25 cellular contexts compared by ENCODE assay signal in genomic region chrX:129495941-129496340, GRCh38. TPM values are rescaled to one million over a fixed set of nuclear protein-coding genes. Genes with fewer than 3 reads are reported as not detected.
DNase-seq lines count a peak whose midpoint lies in the region; ATAC-seq, FAIRE-seq and TF ChIP-seq lines count a peak whose summit lies in the region.
"Had no signal": no experiment of that assay in that cellular context is flagged by ENCODE, and none has a peak within 500 bp of the region (broad histone marks: within the 10 kb centered on the region; RNA-seq: fewer than 3 reads in every experiment).

No MANE protein-coding gene starts in this region.

- H2AFZ ChIP-seq in HepG2 (ENCODE audit: low read length) = no peak overlapping the region
- no peak overlapping the region for H2AFZ ChIP-seq in astrocyte (ENCODE audit: low read depth, low read length)

- peaks cover 9 to 46% of the 10 kb centered on the region in 2 experiments; a peak in 4 of 5 replicates for H3K36me3 ChIP-seq in HepG2 (replicated peaks in 1 of 2; ENCODE audit: control insufficient read depth in 1 of 2, insufficient read depth in 2 of 2, low read length in 2 of 2)
- H3K36me3 ChIP-seq in right lobe of liver = peaks cover 0 to 32% (median 4%) of the 10 kb centered on the region in 4 donors
- peaks cover 15% of the 10 kb centered on the region for H3K36me3 ChIP-seq in astrocyte (ENCODE audit: insufficient read depth, low read length)
- peaks cover 0 to 67% (median 2%) of the 10 kb centered on the region in 4 donors for H3K36me3 ChIP-seq in sigmoid colon
- H3K36me3 ChIP-seq: BLaER1, neutrophil had no signal

- no peak overlapping the region for H3K4me3 ChIP-seq in HepG2 (replicated peaks in 1 of 3; ENCODE audit: insufficient read depth in 1 of 3, low read depth in 2 of 3, low read length in 3 of 3)
- H3K4me3 ChIP-seq in right lobe of liver = no peak overlapping the region
- H3K4me3 ChIP-seq in astrocyte (ENCODE audit: insufficient read depth, low read depth, low read length) = no peak overlapping the region
- H3K4me3 ChIP-seq in sigmoid colon = no peak overlapping the region
- H3K4me3 ChIP-seq: BLaER1, dorsolateral prefrontal cortex had no signal

- no peaks in the 10 kb centered on the region for H3K79me2 ChIP-seq in HepG2 (ENCODE audit: insufficient read depth, low read length)
- no peaks in the 10 kb centered on the region for H3K79me2 ChIP-seq in astrocyte (ENCODE audit: insufficient read depth, low read length)

- no peak for TF ChIP-seq CTCF in HepG2 (CRISPR knock-in tag; IDR thresholded peaks at IDR 0.05)
- TF ChIP-seq CTCF in right lobe of liver (IDR thresholded peaks at IDR 0.05) = no peak
- TF ChIP-seq CTCF in astrocyte (IDR thresholded peaks at IDR 0.05; ENCODE audit: insufficient read depth, low read depth, low read length) = no peak
- TF ChIP-seq CTCF in foreskin keratinocyte (conservative IDR thresholded peaks at IDR 0.05) = no peak
- no peak for TF ChIP-seq CTCF in sigmoid colon (IDR thresholded peaks at IDR 0.05)

- peak overlapping the region; percentile 85 for H3K27ac Mint-ChIP-seq in astrocyte (ENCODE audit: unreplicated experiment)
- H3K27ac Mint-ChIP-seq in activated naive CD4-positive, alpha-beta T cell treated with anti-CD3 and anti-CD28 coated beads, Interleukin-2, amount 10 ng/mL, durations not matched to agents 7 days and 5 days = no peak overlapping the region
- H3K27ac Mint-ChIP-seq: activated B cell treated with CpG ODN at 0.5 μM for 24 hours; activated CD4-positive, alpha-beta memory T cell treated with anti-CD3 and anti-CD28 coated beads for 36 hours had no signal

- no peak overlapping the region for H3K4me2 ChIP-seq in HepG2 (ENCODE audit: low read depth, low read length)
- H3K4me2 ChIP-seq in astrocyte (ENCODE audit: low read length) = peak overlapping the region; percentile 62
- H3K4me2 ChIP-seq: BLaER1 had no signal

- no peak overlapping the region for H3K27ac ChIP-seq in HepG2 (ENCODE audit: extremely low read length, insufficient read depth, low read length)
- no peak overlapping the region for H3K27ac ChIP-seq in right lobe of liver
- H3K27ac ChIP-seq in astrocyte (ENCODE audit: low read depth, low read length) = peak overlapping the region; percentile 38
- H3K27ac ChIP-seq in foreskin keratinocyte = no peak overlapping the region
- no peak overlapping the region for H3K27ac ChIP-seq in sigmoid colon
- H3K27ac ChIP-seq: BLaER1, dorsolateral prefrontal cortex, neutrophil had no signal

- POLR2A ChIA-PET in HepG2 (lab: Yijun Ruan, JAX) = no interaction called here

- no peak for DNase-seq in HepG2 (ENCODE audit: low spot score)
- no peak for DNase-seq in right lobe of liver
- DNase-seq in astrocyte (ENCODE audit: low read depth) = peak; percentile 45
- peak in 1 of 2 donors; percentile 23 for DNase-seq in foreskin keratinocyte
- DNase-seq in activated naive CD4-positive, alpha-beta T cell treated with anti-CD3 and anti-CD28 coated beads, Interleukin-2, amount 10 ng/mL, durations not matched to agents 7 days and 5 days = no peak
- no peak for DNase-seq in sigmoid colon
- DNase-seq: activated B cell treated with CpG ODN at 0.5 μM for 24 hours; activated CD4-positive, alpha-beta memory T cell treated with anti-CD3 and anti-CD28 coated beads for 36 hours; activated gamma-delta T cell; activated T-cell treated with anti-CD3 and anti-CD28 coated beads for 4 hours; amygdala; central memory CD4-positive, alpha-beta T cell; COR-L47; dorsolateral prefrontal cortex; NCI-H1436; NCI-H524 treated with DMSO at 0.1 percent for 48 hours; stimulated activated CD4-positive, alpha-beta T cell treated with anti-CD3 and anti-CD28 coated beads, Interleukin-12 subunit alpha, Interleukin-12 subunit beta, amount 100 ng/mL, for 4 hours; stimulated activated CD4-positive, alpha-beta T cell treated with anti-CD3 and anti-CD28 coated beads, Interleukin-4, amount 100 ng/mL, for 4 hours; stimulated activated naive CD8-positive, alpha-beta T cell treated with anti-CD3 and anti-CD28 coated beads, Interleukin-15, Interleukin-2, amounts not matched to agents 100 U/mL and 50 U/mL, for 24 hours; T-helper 9 cell had no signal

- BruUV-seq in HepG2 (replicated peaks; lab: Mats Ljungman, UMichigan) = TSS peak; percentile 16

- no peaks in the 10 kb centered on the region for H3K27me3 Mint-ChIP-seq in astrocyte (ENCODE audit: low read depth, unreplicated experiment)
- no peaks in the 10 kb centered on the region for H3K27me3 Mint-ChIP-seq in activated naive CD4-positive, alpha-beta T cell treated with anti-CD3 and anti-CD28 coated beads, Interleukin-2, amount 10 ng/mL, durations not matched to agents 7 days and 5 days
- H3K27me3 Mint-ChIP-seq: activated B cell treated with CpG ODN at 0.5 μM for 24 hours had no signal

- in situ Hi-C loops in HepG2 (cut with HindIII; ENCODE audit: extremely low pct_ligation_motif_present, low pct_unique_long_range_greater_than_20kb) = no loop called here

- no peak for TF ChIP-seq POLR2A in HepG2 (IDR thresholded peaks at IDR 0.05; ENCODE audit: insufficient read depth in 1 of 2, low read depth in 2 of 2, low read length in 2 of 2)
- TF ChIP-seq POLR2A in right lobe of liver (IDR thresholded peaks at IDR 0.05) = no peak
- TF ChIP-seq POLR2A in sigmoid colon (IDR thresholded peaks at IDR 0.05) = no peak

- no peak for TF ChIP-seq EP300 in HepG2 (IDR thresholded peaks at IDR 0.05; ENCODE audit: low read depth in 2 of 2, low read length in 2 of 2)
- TF ChIP-seq EP300 in HepG2 (CRISPR knock-in tag; IDR thresholded peaks at IDR 0.05; ENCODE audit: borderline replicate concordance) = no peak
- TF ChIP-seq EP300 in sigmoid colon (IDR thresholded peaks at IDR 0.05) = no peak

- CTCF ChIA-PET in HepG2 (lab: Yijun Ruan, JAX; ENCODE audit: low intra/inter-chr PET ratio, low total read pairs) = no interaction called here
- CTCF ChIA-PET in activated naive CD4-positive, alpha-beta T cell treated with anti-CD3 and anti-CD28 coated beads, Interleukin-2, amount 10 ng/mL, durations not matched to agents 7 days and 5 days (lab: Charles Lee) = no interaction called here

- intact Hi-C loops in HepG2 (cut with micrococcal nuclease; ENCODE audit: unreplicated experiment) (loop anchor here (10.0 kb wide), 1 partner anchor 49 kb away; the partner anchor contains the start of gene OCRL), right lobe of liver (cut with DNase I) (no loop called here), sigmoid colon (cut with DNase I) (no loop called here)

- no peak for TF ChIP-seq RAD21 in HepG2 (CRISPR knock-in tag; IDR thresholded peaks at IDR 0.05)

- H3K4me1 Mint-ChIP-seq in astrocyte (ENCODE audit: low read depth, unreplicated experiment) = peaks cover 25% of the 10 kb centered on the region
- no peaks in the 10 kb centered on the region for H3K4me1 Mint-ChIP-seq in activated naive CD4-positive, alpha-beta T cell treated with anti-CD3 and anti-CD28 coated beads, Interleukin-2, amount 10 ng/mL, durations not matched to agents 7 days and 5 days
- H3K4me1 Mint-ChIP-seq: activated B cell treated with CpG ODN at 0.5 μM for 24 hours had no signal

- 100% methylated on average over 2 of the region's 2 CpGs for WGBS in HepG2 (ENCODE audit: low lambda C conversion rate)
- WGBS in right lobe of liver (ENCODE audit: insufficient coverage, low coverage, low lambda C conversion rate, missing lambda C conversion rate) = 63% methylated on average over 2 of the region's 2 CpGs
- 82 to 91% methylated on average over 2 of the region's 2 CpGs for WGBS in sigmoid colon, 2 donors

- H3K36me3 Mint-ChIP-seq in astrocyte (ENCODE audit: low read depth, unreplicated experiment) = peaks cover 6% of the 10 kb centered on the region
- no peaks in the 10 kb centered on the region for H3K36me3 Mint-ChIP-seq in activated naive CD4-positive, alpha-beta T cell treated with anti-CD3 and anti-CD28 coated beads, Interleukin-2, amount 10 ng/mL, durations not matched to agents 7 days and 5 days
- H3K36me3 Mint-ChIP-seq: activated CD4-positive, alpha-beta memory T cell treated with anti-CD3 and anti-CD28 coated beads for 36 hours had no signal

- H3K9me3 ChIP-seq in HepG2 (ENCODE audit: low read length) (no peaks in the 10 kb centered on the region), right lobe of liver (no peaks in the 10 kb centered on the region), astrocyte (ENCODE audit: insufficient read depth, low read depth, low read length) (no peaks in the 10 kb centered on the region), sigmoid colon (no peaks in the 10 kb centered on the region)
- H3K9me3 ChIP-seq: BLaER1, neutrophil had no signal

- ATAC-seq in HepG2 = no peak
- no peak for ATAC-seq in right lobe of liver
- peak; percentile 57 for ATAC-seq in foreskin keratinocyte
- ATAC-seq in esophagus mucosa = no peak
- ATAC-seq in HG03432 (IDR thresholded peaks at IDR 0.05; ENCODE audit: unreplicated experiment) = no peak
- ATAC-seq: stimulated activated naive CD8-positive, alpha-beta T cell treated with anti-CD3 and anti-CD28 coated beads, Interleukin-15, Interleukin-2, amounts not matched to agents 100 U/mL and 50 U/mL, for 24 hours had no signal

- H3K4me1 ChIP-seq in HepG2 (ENCODE audit: insufficient read depth, low read length) (no peaks in the 10 kb centered on the region), right lobe of liver (no peaks in the 10 kb centered on the region), astrocyte (ENCODE audit: insufficient read depth, low read length) (peaks cover 31% of the 10 kb centered on the region), foreskin keratinocyte (no peaks in the 10 kb centered on the region), sigmoid colon (no peaks in the 10 kb centered on the region)
- H3K4me1 ChIP-seq: BLaER1 had no signal

- H3K27me3 ChIP-seq in HepG2 (ENCODE audit: control insufficient read depth in 1 of 2, insufficient read depth in 2 of 2, low read length in 2 of 2) = no peaks in the 10 kb centered on the region
- no peaks in the 10 kb centered on the region for H3K27me3 ChIP-seq in right lobe of liver
- H3K27me3 ChIP-seq in astrocyte (ENCODE audit: insufficient read depth, low read length) = no peaks in the 10 kb centered on the region
- no peaks in the 10 kb centered on the region for H3K27me3 ChIP-seq in foreskin keratinocyte
- H3K27me3 ChIP-seq in sigmoid colon = no peaks in the 10 kb centered on the region
- H3K27me3 ChIP-seq: neutrophil had no signal

- H3K9me3 Mint-ChIP-seq in astrocyte (ENCODE audit: unreplicated experiment) = no peaks in the 10 kb centered on the region
- H3K9me3 Mint-ChIP-seq in activated naive CD4-positive, alpha-beta T cell treated with anti-CD3 and anti-CD28 coated beads, Interleukin-2, amount 10 ng/mL, durations not matched to agents 7 days and 5 days = no peaks in the 10 kb centered on the region
- H3K9me3 Mint-ChIP-seq: activated B cell treated with CpG ODN at 0.5 μM for 24 hours; activated CD4-positive, alpha-beta memory T cell treated with anti-CD3 and anti-CD28 coated beads for 36 hours had no signal

- no peak overlapping the region for H3K4me3 Mint-ChIP-seq in astrocyte (ENCODE audit: unreplicated experiment)
- H3K4me3 Mint-ChIP-seq in activated naive CD4-positive, alpha-beta T cell treated with anti-CD3 and anti-CD28 coated beads, Interleukin-2, amount 10 ng/mL, durations not matched to agents 7 days and 5 days = no peak overlapping the region
- H3K4me3 Mint-ChIP-seq: activated B cell treated with CpG ODN at 0.5 μM for 24 hours; activated CD4-positive, alpha-beta memory T cell treated with anti-CD3 and anti-CD28 coated beads for 36 hours had no signal

- FAIRE-seq in HepG2 (lab: Jason Lieb, UNC) = no peak
- peak; percentile 91 for FAIRE-seq in astrocyte (lab: Jason Lieb, UNC)
- FAIRE-seq: A204.1 had no signal

- peaks cover 3% of the 10 kb centered on the region; the same call in 1 of the 2 replicates for H4K20me1 ChIP-seq in HepG2 (ENCODE audit: insufficient read depth, low read length)
- no peaks in the 10 kb centered on the region for H4K20me1 ChIP-seq in astrocyte (ENCODE audit: insufficient read depth, low read length)
- H4K20me1 ChIP-seq: BLaER1 had no signal

- H3K9ac ChIP-seq in HepG2 (ENCODE audit: insufficient read depth, low read depth, low read length) (no peak overlapping the region), astrocyte (ENCODE audit: low read length) (no peak overlapping the region)
- H3K9ac ChIP-seq: BLaER1 had no signal

RNA-seq across cellular contexts. Expression of gene SMARCA1, which starts 27.3 kb away (rescaled TPM):
- total RNA-seq in HepG2 (2016; rRNA removed; fragmentation: Illumina TruSeq; extraction: Trizol) = 145 and 248 TPM in 2 replicates
- total RNA-seq in HepG2 (2016; cell fraction: cytosol; rRNA removed; fragmentation: Illumina TruSeq; extraction: Trizol; ENCODE audit: low read depth) = 12.6 and 15.0 TPM in 2 replicates
- total RNA-seq in HepG2 (2016; cell fraction: insoluble cytoplasmic fraction; rRNA removed; fragmentation: Illumina TruSeq; extraction: Trizol) = 144 and 233 TPM in 2 replicates
- total RNA-seq in HepG2 (2016; cell fraction: membrane; rRNA removed; fragmentation: Illumina TruSeq; extraction: Trizol) = 21.4 and 25.9 TPM in 2 replicates
- total RNA-seq in HepG2 (2016; cell fraction: nucleus; rRNA removed; fragmentation: Illumina TruSeq; extraction: Trizol) = 136 and 140 TPM in 2 replicates
- 78.9 and 97.7 TPM in 2 replicates for polyA plus RNA-seq in HepG2 (2011; rRNA removed)
- 33.7 and 57.7 TPM in 2 replicates for polyA plus RNA-seq in HepG2 (2011; cell fraction: cytosol; rRNA removed)
- 30.7 and 44.2 TPM in 2 replicates for polyA plus RNA-seq in HepG2 (2011; cell fraction: nucleus; rRNA removed)
- polyA plus RNA-seq in HepG2 (2012) = 138 and 188 TPM in 2 replicates
- polyA plus RNA-seq in HepG2 (2016; cell fraction: cytosol; fragmentation: Illumina TruSeq; extraction: Trizol; ENCODE audit: low read depth) = 3.1 and 3.5 TPM in 2 replicates
- 192 and 195 TPM in 2 replicates for polyA plus RNA-seq in HepG2 (2016; cell fraction: insoluble cytoplasmic fraction; fragmentation: Illumina TruSeq; extraction: Trizol; ENCODE audit: low read depth)
- 6.0 and 8.5 TPM in 2 replicates for polyA plus RNA-seq in HepG2 (2016; cell fraction: membrane; fragmentation: Illumina TruSeq; extraction: Trizol; ENCODE audit: low read depth)
- polyA plus RNA-seq in HepG2 (2016; cell fraction: nucleus; fragmentation: Illumina TruSeq; extraction: Trizol; ENCODE audit: insufficient read depth, low read depth) = 99.2 and 99.4 TPM in 2 replicates
- polyA minus RNA-seq in HepG2 (2011; rRNA and poly(A)+ RNA removed; ENCODE audit: low replicate concordance) = 0.23 and 33.5 TPM in 2 replicates
- 84.1 and 98.3 TPM in 2 replicates for polyA minus RNA-seq in HepG2 (2011; cell fraction: cytosol; rRNA and poly(A)+ RNA removed)
- polyA minus RNA-seq in HepG2 (2011; cell fraction: nucleus; rRNA and poly(A)+ RNA removed) = 189 and 221 TPM in 2 replicates
- total RNA-seq in right lobe of liver = 10 to 100 TPM; 24.1 to 40.5 (median 31.1) TPM
- 104 and 107 TPM in 2 replicates for total RNA-seq in astrocyte
- 36.5 and 37.8 TPM in 2 replicates for total RNA-seq in foreskin keratinocyte
- polyA plus RNA-seq in foreskin keratinocyte = 11.2 and 13.8 TPM in 2 replicates
- 6.6 TPM for total RNA-seq in esophagus mucosa
- 10 to 100 TPM; 40.7 to 70.3 (median 44.8) TPM for total RNA-seq in sigmoid colon
- 1 to 10 TPM; 1.2 to 6.6 (median 4.8) TPM for polyA plus RNA-seq in sigmoid colon

RNA-seq across cellular contexts. Expression of gene OCRL, which starts 44.1 kb away (rescaled TPM):
- total RNA-seq in HepG2 (2016; rRNA removed; fragmentation: Illumina TruSeq; extraction: Trizol) (13.4 and 16.1 TPM in 2 replicates), right lobe of liver (10 to 100 TPM in 2 of 6 experiments, 1 to 10 TPM in 4; 7.6 to 11.4 (median 8.8) TPM), astrocyte (36.1 and 36.2 TPM in 2 replicates), foreskin keratinocyte (21.0 and 21.2 TPM in 2 replicates), esophagus mucosa (13.0 TPM), sigmoid colon (10 to 100 TPM; 15.1 to 24.1 (median 17.6) TPM)
- 2.7 and 3.4 TPM in 2 replicates for total RNA-seq in HepG2 (2016; cell fraction: cytosol; rRNA removed; fragmentation: Illumina TruSeq; extraction: Trizol; ENCODE audit: low read depth)
- total RNA-seq in HepG2 (2016; cell fraction: insoluble cytoplasmic fraction; rRNA removed; fragmentation: Illumina TruSeq; extraction: Trizol) = 14.1 and 15.6 TPM in 2 replicates
- total RNA-seq in HepG2 (2016; cell fraction: membrane; rRNA removed; fragmentation: Illumina TruSeq; extraction: Trizol) = 8.0 and 8.8 TPM in 2 replicates
- 17.0 and 20.4 TPM in 2 replicates for total RNA-seq in HepG2 (2016; cell fraction: nucleus; rRNA removed; fragmentation: Illumina TruSeq; extraction: Trizol)
- polyA plus RNA-seq in HepG2 (2011; rRNA removed) (27.9 and 32.0 TPM in 2 replicates), foreskin keratinocyte (7.9 and 9.6 TPM in 2 replicates), sigmoid colon (10 to 100 TPM; 12.2 to 14.8 (median 12.6) TPM)
- 12.7 and 19.9 TPM in 2 replicates for polyA plus RNA-seq in HepG2 (2011; cell fraction: cytosol; rRNA removed)
- 43.7 and 49.4 TPM in 2 replicates for polyA plus RNA-seq in HepG2 (2011; cell fraction: nucleus; rRNA removed)
- 20.1 and 24.9 TPM in 2 replicates for polyA plus RNA-seq in HepG2 (2012)
- polyA plus RNA-seq in HepG2 (2016; cell fraction: cytosol; fragmentation: Illumina TruSeq; extraction: Trizol; ENCODE audit: low read depth) = 0.87 and 0.98 TPM in 2 replicates
- polyA plus RNA-seq in HepG2 (2016; cell fraction: insoluble cytoplasmic fraction; fragmentation: Illumina TruSeq; extraction: Trizol; ENCODE audit: low read depth) = 16.7 and 17.4 TPM in 2 replicates
- polyA plus RNA-seq in HepG2 (2016; cell fraction: membrane; fragmentation: Illumina TruSeq; extraction: Trizol; ENCODE audit: low read depth) = 4.2 and 4.4 TPM in 2 replicates
- polyA plus RNA-seq in HepG2 (2016; cell fraction: nucleus; fragmentation: Illumina TruSeq; extraction: Trizol; ENCODE audit: insufficient read depth, low read depth) = 35.1 and 37.7 TPM in 2 replicates
- polyA minus RNA-seq in HepG2 (2011; rRNA and poly(A)+ RNA removed; ENCODE audit: low replicate concordance) = 16.0 and 29.2 TPM in 2 replicates
- 16.1 and 20.6 TPM in 2 replicates for polyA minus RNA-seq in HepG2 (2011; cell fraction: cytosol; rRNA and poly(A)+ RNA removed)
- 33.7 and 36.7 TPM in 2 replicates for polyA minus RNA-seq in HepG2 (2011; cell fraction: nucleus; rRNA and poly(A)+ RNA removed)
